23 cellular contexts compared by ENCODE assay signal in the genomic region with DNA sequence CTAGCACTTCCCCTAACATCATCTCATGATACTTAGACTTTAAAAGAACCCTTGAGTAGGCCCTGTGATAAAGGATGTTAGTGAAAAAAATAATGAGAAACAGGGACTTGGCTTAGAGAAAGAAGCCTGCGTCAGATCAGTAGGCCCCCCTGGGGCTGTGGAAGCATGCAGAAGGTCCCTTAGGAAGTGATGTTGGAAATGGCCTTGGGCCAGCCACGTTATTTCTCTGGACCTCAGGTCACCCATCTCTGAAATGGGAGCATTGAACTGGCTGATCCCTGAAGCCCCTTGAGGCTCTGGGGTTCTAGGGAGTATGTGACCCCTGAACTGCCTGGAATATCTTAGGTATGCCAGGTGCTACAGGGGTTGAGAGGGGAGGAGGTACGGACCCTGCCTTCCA. TPM values are rescaled to one million over a fixed set of nuclear protein-coding genes. Genes with fewer than 3 reads are reported as not detected.
DNase-seq lines count a peak whose midpoint lies in the region; ATAC-seq and TF ChIP-seq lines count a peak whose summit lies in the region.
"Had no signal": no experiment of that assay in that cellular context is flagged by ENCODE, and none has a peak within 500 bp of the region (broad histone marks: within the 10 kb centered on the region; RNA-seq: fewer than 3 reads in every experiment).

No MANE protein-coding gene starts in this region.

- H3K27ac ChIP-seq in right cardiac atrium (ENCODE audit: low read length) = no peak overlapping the region
- peak overlapping the region; percentile 27 for H3K27ac ChIP-seq in left ventricle myocardium inferior (replicated peaks)
- H3K27ac ChIP-seq: A549; BLaER1 treated with 17β-estradiol and CSF1 and Interleukin-3, amounts not matched to agents 10 nM and 100 nM had no signal

- TF ChIP-seq CTCF in fibroblast of mammary gland (conservative IDR thresholded peaks at IDR 0.05; ENCODE audit: control insufficient read depth, insufficient read depth, low read depth, low read length) (no peak), left ventricle myocardium inferior (IDR thresholded peaks at IDR 0.05; ENCODE audit: borderline replicate concordance) (no peak), progenitor cell of endocrine pancreas (IDR thresholded peaks at IDR 0.05; ENCODE audit: unreplicated experiment) (no peak)

- H3K36me3 ChIP-seq in left ventricle myocardium inferior = no peaks in the 10 kb centered on the region
- H3K36me3 ChIP-seq: BE2C had no signal

- 62% methylated on average over 3 of the region's 3 CpGs for WGBS in right cardiac atrium

- H3K4me3 ChIP-seq in right cardiac atrium (ENCODE audit: low read length) (no peak overlapping the region), fibroblast of mammary gland (ENCODE audit: control insufficient read depth, low read depth, low read length) (no peak overlapping the region), left ventricle myocardium inferior (no peak overlapping the region)
- H3K4me3 ChIP-seq: A549; BLaER1 treated with 17β-estradiol and CSF1 and Interleukin-3, amounts not matched to agents 10 nM and 100 nM; GM23338 had no signal

- H3K27ac Mint-ChIP-seq in T-helper 17 cell (peak overlapping the region; percentile 29), progenitor cell of endocrine pancreas (no peak overlapping the region)
- no peak overlapping the region for H3K27ac Mint-ChIP-seq in activated CD8-positive, alpha-beta memory T cell treated with anti-CD3 and anti-CD28 coated beads, Interleukin-2, amount 10 ng/mL, durations not matched to agents 7 days and 5 days
- H3K27ac Mint-ChIP-seq: CD4-positive, alpha-beta T cell; GM23338; H9 had no signal

- H3K9me3 ChIP-seq in right cardiac atrium (ENCODE audit: control insufficient read depth, low read length) (no peaks in the 10 kb centered on the region), T-helper 17 cell (ENCODE audit: control insufficient read depth, low read length, poor library complexity, severe bottlenecking) (no peaks in the 10 kb centered on the region), left ventricle myocardium inferior (replicated peaks) (no peaks in the 10 kb centered on the region)
- H3K9me3 ChIP-seq: A549; BE2C; BLaER1 treated with 17β-estradiol and CSF1 and Interleukin-3, amounts not matched to agents 10 nM and 100 nM had no signal

- DNase-seq in Right ventricle myocardium superior = no peak
- DNase-seq in right cardiac atrium = no peak
- no peak for DNase-seq in T-helper 17 cell
- DNase-seq in fibroblast of mammary gland (ENCODE audit: low read depth) = peak; percentile 41
- peak; percentile 39 for DNase-seq in left ventricle myocardium inferior
- no peak for DNase-seq in activated CD8-positive, alpha-beta memory T cell treated with anti-CD3 and anti-CD28 coated beads, Interleukin-2, amount 10 ng/mL, durations not matched to agents 7 days and 5 days
- DNase-seq in mucosa of gallbladder (ENCODE audit: low spot score) = no peak
- DNase-seq in progenitor cell of endocrine pancreas (ENCODE audit: low spot score, unreplicated experiment) = no peak
- DNase-seq: 8988T; ACHN; AML-193; BE2C; CD4-positive, alpha-beta T cell; CD8-positive, alpha-beta memory T cell; DMS 273 treated with DMSO at 0.1 percent for 48 hours; DMS79 treated with DMSO at 0.1 percent for 48 hours; GF-D8; H9 had no signal

- peaks cover 7% of the 10 kb centered on the region for H3K36me3 Mint-ChIP-seq in T-helper 17 cell (ENCODE audit: low read depth)
- peaks cover 32% of the 10 kb centered on the region for H3K36me3 Mint-ChIP-seq in activated CD8-positive, alpha-beta memory T cell treated with anti-CD3 and anti-CD28 coated beads, Interleukin-2, amount 10 ng/mL, durations not matched to agents 7 days and 5 days
- peaks cover 2% of the 10 kb centered on the region for H3K36me3 Mint-ChIP-seq in progenitor cell of endocrine pancreas (ENCODE audit: insufficient read depth)

- CTCF ChIA-PET in activated CD8-positive, alpha-beta memory T cell treated with anti-CD3 and anti-CD28 coated beads, Interleukin-2, amount 10 ng/mL, durations not matched to agents 7 days and 5 days (lab: Charles Lee) = no interaction called here

- H3K4me1 Mint-ChIP-seq in T-helper 17 cell = peaks cover 3% of the 10 kb centered on the region
- no peaks in the 10 kb centered on the region for H3K4me1 Mint-ChIP-seq in activated CD8-positive, alpha-beta memory T cell treated with anti-CD3 and anti-CD28 coated beads, Interleukin-2, amount 10 ng/mL, durations not matched to agents 7 days and 5 days
- no peaks in the 10 kb centered on the region for H3K4me1 Mint-ChIP-seq in progenitor cell of endocrine pancreas (ENCODE audit: low read depth)
- H3K4me1 Mint-ChIP-seq: CD14-positive monocyte; CD8-positive, alpha-beta memory T cell had no signal

- no peaks in the 10 kb centered on the region for H3K27me3 ChIP-seq in right cardiac atrium (ENCODE audit: control insufficient read depth, insufficient read depth)
- H3K27me3 ChIP-seq in left ventricle myocardium inferior (ENCODE audit: low read depth) = no peaks in the 10 kb centered on the region
- H3K27me3 ChIP-seq: BE2C; BLaER1 treated with 17β-estradiol and CSF1 and Interleukin-3, amounts not matched to agents 10 nM and 100 nM had no signal

- H3K9me3 Mint-ChIP-seq in activated CD8-positive, alpha-beta memory T cell treated with anti-CD3 and anti-CD28 coated beads, Interleukin-2, amount 10 ng/mL, durations not matched to agents 7 days and 5 days (ENCODE audit: low read depth) = no peaks in the 10 kb centered on the region
- H3K9me3 Mint-ChIP-seq in progenitor cell of endocrine pancreas (ENCODE audit: low read depth) = no peaks in the 10 kb centered on the region
- H3K9me3 Mint-ChIP-seq: CD4-positive, alpha-beta T cell; CD8-positive, alpha-beta memory T cell; GM23338; H9 had no signal

- H3K4me1 ChIP-seq in right cardiac atrium (ENCODE audit: control insufficient read depth, insufficient read depth, low read length) (no peaks in the 10 kb centered on the region), left ventricle myocardium inferior (no peaks in the 10 kb centered on the region)
- H3K4me1 ChIP-seq: A549, BE2C had no signal

- ATAC-seq in Right ventricle myocardium superior (ENCODE audit: poor library complexity) = peak; percentile 11
- no peak for ATAC-seq in right cardiac atrium
- no peak for ATAC-seq in T-helper 17 cell
- ATAC-seq in activated CD8-positive, alpha-beta memory T cell treated with anti-CD3 and anti-CD28 coated beads, Interleukin-2, amount 10 ng/mL, durations not matched to agents 7 days and 5 days = no peak
- ATAC-seq: A549, GM23338, HCT116 had no signal

- intact Hi-C loops in Right ventricle myocardium superior (cut with DNase I) (no loop called here), right cardiac atrium (cut with DNase I) (no loop called here), left ventricle myocardium inferior (cut with micrococcal nuclease) (no loop called here)

- H3K27me3 Mint-ChIP-seq in T-helper 17 cell (no peaks in the 10 kb centered on the region), progenitor cell of endocrine pancreas (no peaks in the 10 kb centered on the region)
- no peaks in the 10 kb centered on the region for H3K27me3 Mint-ChIP-seq in activated CD8-positive, alpha-beta memory T cell treated with anti-CD3 and anti-CD28 coated beads, Interleukin-2, amount 10 ng/mL, durations not matched to agents 7 days and 5 days
- H3K27me3 Mint-ChIP-seq: CD4-positive, alpha-beta T cell; CD8-positive, alpha-beta memory T cell had no signal

- H3K4me3 Mint-ChIP-seq in T-helper 17 cell (no peak overlapping the region), progenitor cell of endocrine pancreas (ENCODE audit: low read depth) (no peak overlapping the region)
- H3K4me3 Mint-ChIP-seq in activated CD8-positive, alpha-beta memory T cell treated with anti-CD3 and anti-CD28 coated beads, Interleukin-2, amount 10 ng/mL, durations not matched to agents 7 days and 5 days = no peak overlapping the region
- H3K4me3 Mint-ChIP-seq: CD4-positive, alpha-beta T cell; CD8-positive, alpha-beta memory T cell; GM23338; H9 had no signal

RNA-seq across cellular contexts. Expression of a gene that starts 40.2 kb away (rescaled TPM):
- total RNA-seq in Right ventricle myocardium superior (10.2 TPM), right cardiac atrium (10 to 100 TPM in 2 of 4 donors, 1 to 10 TPM in 2; 7.4 to 15.8 (median 11.0) TPM), T-helper 17 cell (10 to 100 TPM; 22.6 to 32.6 TPM), left ventricle myocardium inferior (8.3 TPM), mucosa of gallbladder (25.4 TPM), progenitor cell of endocrine pancreas (84.8 and 92.8 TPM in 2 replicates)
- 7.3 TPM for polyA plus RNA-seq in right cardiac atrium
- 100 to 1,000 TPM; 271 to 329 TPM for total RNA-seq in activated CD8-positive, alpha-beta memory T cell treated with anti-CD3 and anti-CD28 coated beads, Interleukin-2, amount 10 ng/mL, durations not matched to agents 7 days and 5 days

RNA-seq across cellular contexts. Expression of a gene that starts 59.2 kb away (rescaled TPM):
- 4.8 TPM for total RNA-seq in Right ventricle myocardium superior
- total RNA-seq in right cardiac atrium = 10 to 100 TPM in 2 of 4 donors, 1 to 10 TPM in 2; 6.2 to 10.8 (median 9.6) TPM
- 6.1 TPM for polyA plus RNA-seq in right cardiac atrium
- total RNA-seq in T-helper 17 cell = 1 to 10 TPM; 1.1 to 3.0 TPM
- total RNA-seq in left ventricle myocardium inferior = 4.8 TPM
- 1 to 10 TPM in 1 of 2 experiments, under 1 TPM in 1; 0.88 to 6.0 TPM for total RNA-seq in activated CD8-positive, alpha-beta memory T cell treated with anti-CD3 and anti-CD28 coated beads, Interleukin-2, amount 10 ng/mL, durations not matched to agents 7 days and 5 days
- total RNA-seq in mucosa of gallbladder = 41.1 TPM
- 4.3 and 6.4 TPM in 2 replicates for total RNA-seq in progenitor cell of endocrine pancreas

Comparison
In these comparisons a context has a peak if more than half of its experiments do, and no peak if none do; other contexts are left out.
1. DNase-seq: peak in fibroblast of mammary gland (single experiment) and left ventricle myocardium inferior (single experiment); none in Right ventricle myocardium superior (single experiment), right cardiac atrium (0 of 3), T-helper 17 cell (0 of 3), activated CD8-positive, alpha-beta memory T cell treated with anti-CD3 and anti-CD28 coated beads, Interleukin-2, amount 10 ng/mL, durations not matched to agents 7 days and 5 days (single experiment), mucosa of gallbladder (single experiment) and progenitor cell of endocrine pancreas (single experiment).